8 cellular contexts compared by ENCODE assay signal in the genomic region with DNA sequence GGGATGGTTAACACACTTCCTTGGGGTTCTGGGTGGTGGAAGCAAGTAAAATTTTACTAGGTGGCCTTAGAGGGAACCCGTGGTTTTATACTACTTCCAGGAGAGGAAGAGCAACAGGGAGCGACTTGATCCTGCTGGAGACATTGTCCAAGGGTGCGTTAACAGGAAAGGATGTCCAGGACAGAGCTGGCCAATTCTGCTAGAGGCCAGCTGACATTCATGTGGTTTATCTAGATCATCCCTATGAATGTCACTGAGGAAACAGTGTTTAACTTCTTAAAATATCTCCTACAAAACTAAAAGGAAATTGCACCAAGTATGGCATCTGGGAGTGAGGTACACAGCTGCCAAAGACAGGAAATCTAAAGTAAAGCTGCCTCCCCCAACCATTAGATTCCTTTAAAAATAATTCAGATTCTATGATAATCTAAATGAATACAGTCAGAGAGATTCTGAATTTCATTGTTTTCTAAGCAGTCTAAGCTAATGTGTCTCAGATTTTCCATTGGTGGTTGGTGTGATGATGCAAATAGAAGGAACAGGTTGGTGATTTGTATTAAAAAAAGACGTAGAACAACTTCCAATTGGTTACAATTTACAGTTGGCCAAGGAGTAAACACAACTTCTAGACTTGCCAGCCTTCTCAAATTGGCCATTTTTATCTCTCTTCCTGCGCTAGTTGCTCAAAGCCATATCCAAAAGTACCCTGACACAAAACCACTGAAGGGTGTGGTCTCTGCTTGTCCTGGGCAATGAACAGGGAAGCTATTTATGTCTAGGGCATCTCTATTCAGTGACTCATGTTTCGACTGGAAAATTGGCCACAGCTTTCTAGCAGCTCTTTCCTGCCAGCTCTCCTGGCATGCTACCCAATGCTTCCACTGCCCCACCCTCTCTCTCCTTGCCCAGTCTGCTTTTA.
DNase-seq lines count a peak whose midpoint lies in the region; ATAC-seq and TF ChIP-seq lines count a peak whose summit lies in the region.

No MANE protein-coding gene starts in this region.

- intact Hi-C loops in dendritic cell treated with granulocyte-macrophage colony-stimulating factor and Interleukin-4, amounts not matched to agents 40 ng/mL and 50 ng/mL, for 4 days (cut with micrococcal nuclease) = no loop called here

- peak; percentile 43 for DNase-seq in Caki2 (ENCODE audit: low read depth)
- DNase-seq in NCI-H748 treated with DMSO at 0.1 percent for 48 hours (lab: John Stamatoyannopoulos, UW) = peak; percentile 22
- no peak for DNase-seq in nephron progenitor cell
- no peak for DNase-seq in activated CD4-positive, alpha-beta T cell treated with anti-CD3 and anti-CD28 coated beads, Interleukin-2, amount 10 ng/mL, durations not matched to agents 7 days and 5 days
- no peak for DNase-seq in GM13976 (ENCODE audit: low spot score)

- in situ Hi-C loops in Caki2 (cut with HindIII; ENCODE audit: low pct_unique_long_range_greater_than_20kb, low sequenced_read_pairs) = no loop called here
- in situ Hi-C loops in GM13976 (cut with MboI; ENCODE audit: low sequenced_read_pairs, unreplicated experiment) = no loop called here

- H3K4me3 Mint-ChIP-seq in dendritic cell treated with granulocyte-macrophage colony-stimulating factor and Interleukin-4, amounts not matched to agents 40 ng/mL and 50 ng/mL, for 4 days = no peak overlapping the region
- H3K4me3 Mint-ChIP-seq in nephron (no peak overlapping the region), nephron progenitor cell (no peak overlapping the region)
- no peak overlapping the region for H3K4me3 Mint-ChIP-seq in activated CD4-positive, alpha-beta T cell treated with anti-CD3 and anti-CD28 coated beads, Interleukin-2, amount 10 ng/mL, durations not matched to agents 7 days and 5 days

- POLR2A ChIA-PET in activated CD4-positive, alpha-beta T cell treated with anti-CD3 and anti-CD28 coated beads, Interleukin-2, amount 10 ng/mL, durations not matched to agents 7 days and 5 days (lab: Charles Lee) = no interaction called here

- TF ChIP-seq CTCF in nephron (IDR thresholded peaks at IDR 0.05; ENCODE audit: unreplicated experiment in 3 of 3) (no peak), nephron progenitor cell (IDR thresholded peaks at IDR 0.05) (no peak), GM13976 (IDR thresholded peaks at IDR 0.05; ENCODE audit: borderline replicate concordance, control extremely low read depth, extremely low read depth, insufficient read depth, missing control alignments) (no peak)

- peak overlapping the region; percentile 33 for H3K27ac Mint-ChIP-seq in dendritic cell treated with granulocyte-macrophage colony-stimulating factor and Interleukin-4, amounts not matched to agents 40 ng/mL and 50 ng/mL, for 4 days
- H3K27ac Mint-ChIP-seq in nephron = peak overlapping the region; percentile 23 to 71 (median 32)
- H3K27ac Mint-ChIP-seq in nephron progenitor cell = no peak overlapping the region
- H3K27ac Mint-ChIP-seq in activated CD4-positive, alpha-beta T cell treated with anti-CD3 and anti-CD28 coated beads, Interleukin-2, amount 10 ng/mL, durations not matched to agents 7 days and 5 days = no peak overlapping the region

- no peak for ATAC-seq in GM18498 (IDR thresholded peaks at IDR 0.05; ENCODE audit: unreplicated experiment)

- no peaks in the 10 kb centered on the region for H3K36me3 Mint-ChIP-seq in dendritic cell treated with granulocyte-macrophage colony-stimulating factor and Interleukin-4, amounts not matched to agents 40 ng/mL and 50 ng/mL, for 4 days (ENCODE audit: low read depth)
- H3K36me3 Mint-ChIP-seq in nephron (ENCODE audit: low read depth) (no peaks in the 10 kb centered on the region), nephron progenitor cell (ENCODE audit: low read depth) (no peaks in the 10 kb centered on the region)
- no peaks in the 10 kb centered on the region for H3K36me3 Mint-ChIP-seq in activated CD4-positive, alpha-beta T cell treated with anti-CD3 and anti-CD28 coated beads, Interleukin-2, amount 10 ng/mL, durations not matched to agents 7 days and 5 days (ENCODE audit: low read depth)

- CTCF ChIA-PET in activated CD4-positive, alpha-beta T cell treated with anti-CD3 and anti-CD28 coated beads, Interleukin-2, amount 10 ng/mL, durations not matched to agents 7 days and 5 days (lab: Charles Lee) = no interaction called here

- peaks cover 23% of the 10 kb centered on the region for H3K4me1 Mint-ChIP-seq in dendritic cell treated with granulocyte-macrophage colony-stimulating factor and Interleukin-4, amounts not matched to agents 40 ng/mL and 50 ng/mL, for 4 days (ENCODE audit: low read depth)
- H3K4me1 Mint-ChIP-seq in nephron (peaks cover 17% of the 10 kb centered on the region), nephron progenitor cell (no peaks in the 10 kb centered on the region)
- no peaks in the 10 kb centered on the region for H3K4me1 Mint-ChIP-seq in activated CD4-positive, alpha-beta T cell treated with anti-CD3 and anti-CD28 coated beads, Interleukin-2, amount 10 ng/mL, durations not matched to agents 7 days and 5 days

- peaks cover 10% of the 10 kb centered on the region for H3K9me3 Mint-ChIP-seq in dendritic cell treated with granulocyte-macrophage colony-stimulating factor and Interleukin-4, amounts not matched to agents 40 ng/mL and 50 ng/mL, for 4 days
- H3K9me3 Mint-ChIP-seq in nephron (no peaks in the 10 kb centered on the region), nephron progenitor cell (no peaks in the 10 kb centered on the region)
- no peaks in the 10 kb centered on the region for H3K9me3 Mint-ChIP-seq in activated CD4-positive, alpha-beta T cell treated with anti-CD3 and anti-CD28 coated beads, Interleukin-2, amount 10 ng/mL, durations not matched to agents 7 days and 5 days

- no peaks in the 10 kb centered on the region for H3K27me3 Mint-ChIP-seq in dendritic cell treated with granulocyte-macrophage colony-stimulating factor and Interleukin-4, amounts not matched to agents 40 ng/mL and 50 ng/mL, for 4 days
- H3K27me3 Mint-ChIP-seq in nephron (ENCODE audit: low read depth) (no peaks in the 10 kb centered on the region), nephron progenitor cell (ENCODE audit: low read depth, poor library complexity) (peaks cover 4% of the 10 kb centered on the region)
- no peaks in the 10 kb centered on the region for H3K27me3 Mint-ChIP-seq in activated CD4-positive, alpha-beta T cell treated with anti-CD3 and anti-CD28 coated beads, Interleukin-2, amount 10 ng/mL, durations not matched to agents 7 days and 5 days

Comparison
In these comparisons a context has a peak if more than half of its experiments do, and no peak if none do; other contexts are left out.
1. DNase-seq: peak in Caki2 (single experiment) and NCI-H748 treated with DMSO at 0.1 percent for 48 hours (single experiment); none in nephron progenitor cell (single experiment), activated CD4-positive, alpha-beta T cell treated with anti-CD3 and anti-CD28 coated beads, Interleukin-2, amount 10 ng/mL, durations not matched to agents 7 days and 5 days (single experiment) and GM13976 (single experiment).
2. H3K27ac Mint-ChIP-seq: peak in dendritic cell treated with granulocyte-macrophage colony-stimulating factor and Interleukin-4, amounts not matched to agents 40 ng/mL and 50 ng/mL, for 4 days (single experiment) and nephron (3 of 3); none in nephron progenitor cell (single experiment) and activated CD4-positive, alpha-beta T cell treated with anti-CD3 and anti-CD28 coated beads, Interleukin-2, amount 10 ng/mL, durations not matched to agents 7 days and 5 days (single experiment).